Comparison of ENCODE assay signal across 20 cellular contexts in genomic region chr1:247085310-247085709, GRCh38.
"Had no signal": no experiment of that assay in that cellular context is flagged by ENCODE, and none has a peak within 500 bp of the region (broad histone marks: within the 10 kb centered on the region; RNA-seq: fewer than 3 reads in every experiment).

No MANE protein-coding gene starts in this region.

- DNase-seq: colonic mucosa; cortex of kidney; effector CD8-positive, alpha-beta T cell; effector memory CD8-positive, alpha-beta T cell; endodermal cell; erythroblast; foreskin melanocyte; gastrocnemius medialis; glutamatergic neuron; heart right ventricle; hippocampal formation; left cardiac atrium; left ventricle myocardium superior; lower lobe of right lung; mesenchymal stem cell; mucosa of descending colon; naive B cell had no signal

- H3K36me3 ChIP-seq: colonic mucosa, esophagus muscularis mucosa, gastrocnemius medialis, heart right ventricle, left lung, lower lobe of right lung had no signal

- H3K4me1 ChIP-seq: colonic mucosa, esophagus muscularis mucosa, gastrocnemius medialis, heart right ventricle, left lung, lower lobe of right lung had no signal

- H3K4me3 ChIP-seq: colonic mucosa, esophagus muscularis mucosa, gastrocnemius medialis, heart right ventricle, left lung, lower lobe of right lung, mucosa of descending colon had no signal

- H3K27me3 ChIP-seq: colonic mucosa, gastrocnemius medialis, heart right ventricle, left lung had no signal

- H3K27ac ChIP-seq: colonic mucosa, epithelial cell of prostate, esophagus muscularis mucosa, gastrocnemius medialis, heart right ventricle, left lung, lower lobe of right lung had no signal

- H3K9me3 ChIP-seq: colonic mucosa, esophagus muscularis mucosa, gastrocnemius medialis, left lung, lower lobe of right lung, mucosa of descending colon had no signal

- ATAC-seq: effector memory CD8-positive, alpha-beta T cell; gastrocnemius medialis; left cardiac atrium; left lung; left ventricle myocardium superior; mucosa of descending colon had no signal
